In genomic region chr1:22428672-22429071, GRCh38 we compare ENCODE assay signal across 8 cellular contexts. TPM values are rescaled to one million over a fixed set of nuclear protein-coding genes. Genes with fewer than 3 reads are reported as not detected.
DNase-seq lines count a peak whose midpoint lies in the region; ATAC-seq lines count a peak whose summit lies in the region.

No MANE protein-coding gene starts in this region.

- H3K4me3 ChIP-seq in iPS-15b (ENCODE audit: low read depth, low read length) = peak overlapping the region; percentile 36

- H3K4me1 Mint-ChIP-seq in activated CD8-positive, alpha-beta memory T cell treated with anti-CD3 and anti-CD28 coated beads, Interleukin-2, amount 10 ng/mL, durations not matched to agents 7 days and 5 days = peaks cover 8% of the 10 kb centered on the region
- H3K4me1 Mint-ChIP-seq in activated naive CD8-positive, alpha-beta T cell treated with anti-CD3 and anti-CD28 coated beads, Interleukin-2, amount 10 ng/mL, durations not matched to agents 7 days and 5 days = no peaks in the 10 kb centered on the region
- no peaks in the 10 kb centered on the region for H3K4me1 Mint-ChIP-seq in stimulated activated naive CD8-positive, alpha-beta T cell treated with anti-CD3 and anti-CD28 coated beads, Interleukin-15, Interleukin-2, amounts not matched to agents 100 ng/mL and 50 ng/mL, for 24 hours (ENCODE audit: low read depth)

- peak; percentile 58 for ATAC-seq in activated CD8-positive, alpha-beta memory T cell treated with anti-CD3 and anti-CD28 coated beads, Interleukin-2, amount 10 ng/mL, durations not matched to agents 7 days and 5 days
- ATAC-seq in activated naive CD8-positive, alpha-beta T cell treated with anti-CD3 and anti-CD28 coated beads, Interleukin-2, amount 10 ng/mL, durations not matched to agents 7 days and 5 days (ENCODE audit: low read depth) = no peak
- ATAC-seq in GM18861 (IDR thresholded peaks at IDR 0.05; ENCODE audit: unreplicated experiment) (no peak), HG02623 (IDR thresholded peaks at IDR 0.05; ENCODE audit: unreplicated experiment) (no peak)

- no peak overlapping the region for H3K27ac Mint-ChIP-seq in activated CD8-positive, alpha-beta memory T cell treated with anti-CD3 and anti-CD28 coated beads, Interleukin-2, amount 10 ng/mL, durations not matched to agents 7 days and 5 days
- no peak overlapping the region for H3K27ac Mint-ChIP-seq in activated naive CD8-positive, alpha-beta T cell treated with anti-CD3 and anti-CD28 coated beads, Interleukin-2, amount 10 ng/mL, durations not matched to agents 7 days and 5 days
- H3K27ac Mint-ChIP-seq in stimulated activated naive CD8-positive, alpha-beta T cell treated with anti-CD3 and anti-CD28 coated beads, Interleukin-15, Interleukin-2, amounts not matched to agents 100 ng/mL and 50 ng/mL, for 24 hours = no peak overlapping the region

- peak; percentile 44 for DNase-seq in activated CD8-positive, alpha-beta memory T cell treated with anti-CD3 and anti-CD28 coated beads, Interleukin-2, amount 10 ng/mL, durations not matched to agents 7 days and 5 days
- DNase-seq in activated CD8-positive, alpha-beta memory T cell treated with anti-CD3 and anti-CD28 coated beads for 24 hours = no peak
- peak; percentile 42 for DNase-seq in NCI-H2227 treated with DMSO at 0.1 percent for 48 hours (lab: John Stamatoyannopoulos, UW)
- DNase-seq in activated naive CD8-positive, alpha-beta T cell treated with anti-CD3 and anti-CD28 coated beads, Interleukin-2, amount 10 ng/mL, durations not matched to agents 7 days and 5 days = no peak

- no peaks in the 10 kb centered on the region for H3K4me1 ChIP-seq in iPS-15b (ENCODE audit: control insufficient read depth, insufficient read depth, low read length)

- H3K9me3 Mint-ChIP-seq in activated CD8-positive, alpha-beta memory T cell treated with anti-CD3 and anti-CD28 coated beads, Interleukin-2, amount 10 ng/mL, durations not matched to agents 7 days and 5 days (ENCODE audit: low read depth) = no peaks in the 10 kb centered on the region
- peaks cover 1% of the 10 kb centered on the region for H3K9me3 Mint-ChIP-seq in activated naive CD8-positive, alpha-beta T cell treated with anti-CD3 and anti-CD28 coated beads, Interleukin-2, amount 10 ng/mL, durations not matched to agents 7 days and 5 days
- H3K9me3 Mint-ChIP-seq in stimulated activated naive CD8-positive, alpha-beta T cell treated with anti-CD3 and anti-CD28 coated beads, Interleukin-15, Interleukin-2, amounts not matched to agents 100 ng/mL and 50 ng/mL, for 24 hours = no peaks in the 10 kb centered on the region

- H3K36me3 Mint-ChIP-seq in activated CD8-positive, alpha-beta memory T cell treated with anti-CD3 and anti-CD28 coated beads, Interleukin-2, amount 10 ng/mL, durations not matched to agents 7 days and 5 days = no peaks in the 10 kb centered on the region
- H3K36me3 Mint-ChIP-seq in activated naive CD8-positive, alpha-beta T cell treated with anti-CD3 and anti-CD28 coated beads, Interleukin-2, amount 10 ng/mL, durations not matched to agents 7 days and 5 days = no peaks in the 10 kb centered on the region
- H3K36me3 Mint-ChIP-seq in stimulated activated naive CD8-positive, alpha-beta T cell treated with anti-CD3 and anti-CD28 coated beads, Interleukin-15, Interleukin-2, amounts not matched to agents 100 ng/mL and 50 ng/mL, for 24 hours (ENCODE audit: low read depth) = no peaks in the 10 kb centered on the region

- peaks cover 7% of the 10 kb centered on the region for H3K27me3 Mint-ChIP-seq in activated CD8-positive, alpha-beta memory T cell treated with anti-CD3 and anti-CD28 coated beads, Interleukin-2, amount 10 ng/mL, durations not matched to agents 7 days and 5 days
- H3K27me3 Mint-ChIP-seq in activated naive CD8-positive, alpha-beta T cell treated with anti-CD3 and anti-CD28 coated beads, Interleukin-2, amount 10 ng/mL, durations not matched to agents 7 days and 5 days = peaks cover 17% of the 10 kb centered on the region
- H3K27me3 Mint-ChIP-seq in stimulated activated naive CD8-positive, alpha-beta T cell treated with anti-CD3 and anti-CD28 coated beads, Interleukin-15, Interleukin-2, amounts not matched to agents 100 ng/mL and 50 ng/mL, for 24 hours = peaks cover 7% of the 10 kb centered on the region

- POLR2A ChIA-PET in activated naive CD8-positive, alpha-beta T cell treated with anti-CD3 and anti-CD28 coated beads, Interleukin-2, amount 10 ng/mL, durations not matched to agents 7 days and 5 days (lab: Charles Lee) = no interaction called here

- H3K36me3 ChIP-seq in iPS-15b (ENCODE audit: control insufficient read depth, insufficient read depth, low read length) = no peaks in the 10 kb centered on the region

- no peaks in the 10 kb centered on the region for H3K27me3 ChIP-seq in iPS-15b (ENCODE audit: control insufficient read depth, insufficient read depth, low read length)

- CTCF ChIA-PET in activated CD8-positive, alpha-beta memory T cell treated with anti-CD3 and anti-CD28 coated beads, Interleukin-2, amount 10 ng/mL, durations not matched to agents 7 days and 5 days (lab: Charles Lee) = no interaction called here

- no peak overlapping the region for H3K9ac ChIP-seq in iPS-15b (ENCODE audit: low read depth, low read length)

- no peaks in the 10 kb centered on the region for H3K9me3 ChIP-seq in iPS-15b (ENCODE audit: control insufficient read depth, insufficient read depth, low read length)

- peak overlapping the region; percentile 77 for H3K4me3 Mint-ChIP-seq in activated CD8-positive, alpha-beta memory T cell treated with anti-CD3 and anti-CD28 coated beads, Interleukin-2, amount 10 ng/mL, durations not matched to agents 7 days and 5 days
- peak overlapping the region; percentile 79 for H3K4me3 Mint-ChIP-seq in activated naive CD8-positive, alpha-beta T cell treated with anti-CD3 and anti-CD28 coated beads, Interleukin-2, amount 10 ng/mL, durations not matched to agents 7 days and 5 days
- H3K4me3 Mint-ChIP-seq in stimulated activated naive CD8-positive, alpha-beta T cell treated with anti-CD3 and anti-CD28 coated beads, Interleukin-15, Interleukin-2, amounts not matched to agents 100 ng/mL and 50 ng/mL, for 24 hours = peak overlapping the region; percentile 81

RNA-seq across cellular contexts. Expression of gene ZBTB40, which starts 23.0 kb away (rescaled TPM):
- 10 to 100 TPM; 17.2 to 19.0 TPM for total RNA-seq in activated CD8-positive, alpha-beta memory T cell treated with anti-CD3 and anti-CD28 coated beads, Interleukin-2, amount 10 ng/mL, durations not matched to agents 7 days and 5 days
- 10 to 100 TPM; 26.5 to 30.2 TPM for total RNA-seq in activated naive CD8-positive, alpha-beta T cell treated with anti-CD3 and anti-CD28 coated beads, Interleukin-2, amount 10 ng/mL, durations not matched to agents 7 days and 5 days

Comparison
In these comparisons a context has a peak if more than half of its experiments do, and no peak if none do; other contexts are left out.
1. DNase-seq: peak in activated CD8-positive, alpha-beta memory T cell treated with anti-CD3 and anti-CD28 coated beads, Interleukin-2, amount 10 ng/mL, durations not matched to agents 7 days and 5 days (single experiment) and NCI-H2227 treated with DMSO at 0.1 percent for 48 hours (single experiment); none in activated CD8-positive, alpha-beta memory T cell treated with anti-CD3 and anti-CD28 coated beads for 24 hours (single experiment) and activated naive CD8-positive, alpha-beta T cell treated with anti-CD3 and anti-CD28 coated beads, Interleukin-2, amount 10 ng/mL, durations not matched to agents 7 days and 5 days (single experiment).
2. Peak in every context shown above with its lines, with median percentiles within 50 percentile points of each other: H3K4me3 Mint-ChIP-seq.